ENCODE assay signal across 9 cellular contexts in the genomic region with DNA sequence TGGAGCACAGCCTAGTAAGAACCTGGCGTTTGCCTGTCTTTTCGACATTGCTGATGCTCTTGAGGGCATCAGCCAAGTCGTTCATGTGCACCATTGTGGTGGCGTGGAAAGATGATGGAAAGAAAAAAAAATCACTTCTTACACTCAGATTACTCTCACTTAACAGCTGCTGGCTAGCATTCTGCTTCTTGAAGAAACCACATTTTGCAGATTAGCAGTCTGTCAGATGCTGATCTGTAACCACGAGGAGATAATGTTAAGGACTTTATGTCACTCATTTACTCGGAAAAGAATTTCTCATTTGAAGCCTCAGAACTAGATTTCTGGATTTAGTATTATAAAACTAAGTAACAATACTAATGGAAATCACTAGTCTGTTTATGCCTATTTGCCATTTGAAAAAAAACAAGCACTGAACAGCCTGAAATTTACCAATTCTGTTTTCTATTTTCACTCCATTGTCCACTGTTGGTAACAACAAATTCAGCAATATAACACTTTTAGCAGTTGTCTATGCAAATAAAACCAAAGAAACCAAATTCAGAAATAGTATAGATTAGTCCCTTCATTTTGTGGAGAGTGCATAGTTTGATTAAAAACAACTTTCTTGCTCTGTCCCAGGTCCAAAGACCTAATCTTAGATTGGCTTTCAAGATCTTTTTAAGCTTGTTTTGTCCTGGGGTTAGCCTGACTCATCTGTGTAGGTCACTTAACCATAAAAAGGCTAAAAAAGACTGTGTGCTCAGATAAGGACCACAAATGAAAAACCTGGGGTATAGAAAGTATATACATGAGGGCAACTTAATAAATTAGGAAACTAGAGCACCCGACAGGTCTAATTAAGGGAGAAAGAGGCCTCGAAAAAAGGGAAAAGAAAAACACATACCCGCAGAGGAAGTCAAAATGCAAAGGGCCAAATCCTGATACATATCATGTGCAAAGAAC.
DNase-seq lines count a peak whose midpoint lies in the region; ATAC-seq and TF ChIP-seq lines count a peak whose summit lies in the region.
"Had no signal": no experiment of that assay in that cellular context is flagged by ENCODE, and none has a peak within 500 bp of the region (broad histone marks: within the 10 kb centered on the region; RNA-seq: fewer than 3 reads in every experiment).

No MANE protein-coding gene starts in this region.

- DNase-seq in NCI-H82 (lab: John Stamatoyannopoulos, UW) (peak; percentile 92), nephron progenitor cell (no peak), GDM1 (lab: John Stamatoyannopoulos, UW) (no peak), cardiac septum (ENCODE audit: low spot score) (no peak), HuH-7 (ENCODE audit: low spot score) (no peak), left cardiac atrium (no peak)
- DNase-seq: T-cell had no signal

- TF ChIP-seq CTCF in nephron progenitor cell (IDR thresholded peaks at IDR 0.05), result no peak

- ATAC-seq in GM18858 (IDR thresholded peaks at IDR 0.05; ENCODE audit: unreplicated experiment) (peak; percentile 52), HG02588 (IDR thresholded peaks at IDR 0.05; ENCODE audit: unreplicated experiment) (peak; percentile 84), left cardiac atrium (no peak)
- ATAC-seq: T-cell had no signal

- H3K27me3 Mint-ChIP-seq in nephron progenitor cell (ENCODE audit: low read depth, poor library complexity), result no peaks in the 10 kb centered on the region
- H3K27me3 Mint-ChIP-seq: T-cell had no signal

- H3K27ac Mint-ChIP-seq in nephron progenitor cell, result peak overlapping the region; percentile 86
- H3K27ac Mint-ChIP-seq: T-cell had no signal

- H3K4me1 Mint-ChIP-seq in nephron progenitor cell, result peaks cover 12% of the 10 kb centered on the region

- H3K4me3 Mint-ChIP-seq in nephron progenitor cell, result no peak overlapping the region
- H3K4me3 Mint-ChIP-seq: T-cell had no signal

- H3K36me3 Mint-ChIP-seq in nephron progenitor cell (ENCODE audit: low read depth), result peaks cover 29% of the 10 kb centered on the region

- peaks cover 13% of the 10 kb centered on the region for H3K9me3 Mint-ChIP-seq in nephron progenitor cell
- H3K9me3 Mint-ChIP-seq: T-cell had no signal

- intact Hi-C loops in cardiac septum (cut with DNase I) (no loop called here), left cardiac atrium (cut with DNase I) (no loop called here)

Comparison
In these comparisons a context has a peak if more than half of its experiments do, and no peak if none do; other contexts are left out.
1. ATAC-seq: peak in GM18858 (single experiment) and HG02588 (single experiment); none in left cardiac atrium (0 of 2).